9 cellular contexts compared by ENCODE assay signal in genomic region chr6:143098054-143098673, GRCh38. TPM values are rescaled to one million over a fixed set of nuclear protein-coding genes. Genes with fewer than 3 reads are reported as not detected.
DNase-seq lines count a peak whose midpoint lies in the region; ATAC-seq and TF ChIP-seq lines count a peak whose summit lies in the region.
"Had no signal": no experiment of that assay in that cellular context is flagged by ENCODE, and none has a peak within 500 bp of the region (broad histone marks: within the 10 kb centered on the region; RNA-seq: fewer than 3 reads in every experiment).

No MANE protein-coding gene starts in this region.

- 31 to 45% (median 41%) methylated on average over 2 of the region's 2 CpGs for WGBS in spleen, 5 donors

- no peak for TF ChIP-seq POLR2A in spleen (IDR thresholded peaks at IDR 0.05)

- peaks cover 11 to 30% (median 17%) of the 10 kb centered on the region in 6 donors for H3K4me1 ChIP-seq in spleen

- H3K27ac Mint-ChIP-seq in activated naive CD4-positive, alpha-beta T cell treated with anti-CD3 and anti-CD28 coated beads, Interleukin-2, amount 10 ng/mL, durations not matched to agents 7 days and 5 days, result no peak overlapping the region
- H3K27ac Mint-ChIP-seq: H9 had no signal

- CTCF ChIA-PET in activated naive CD4-positive, alpha-beta T cell treated with anti-CD3 and anti-CD28 coated beads, Interleukin-2, amount 10 ng/mL, durations not matched to agents 7 days and 5 days (lab: Charles Lee), result no interaction called here

- intact Hi-C loops in spleen (cut with DNase I; ENCODE audit: low total_unique reads), result no loop called here

- H3K27me3 ChIP-seq in spleen (replicated peaks in 1 of 7), result no peaks in the 10 kb centered on the region

- no peaks in the 10 kb centered on the region for H3K4me1 Mint-ChIP-seq in activated naive CD4-positive, alpha-beta T cell treated with anti-CD3 and anti-CD28 coated beads, Interleukin-2, amount 10 ng/mL, durations not matched to agents 7 days and 5 days

- H3K36me3 ChIP-seq in spleen, result no peaks in the 10 kb centered on the region

- peak overlapping the region; percentile 36 to 72 (median 64) for H3K27ac ChIP-seq in spleen

- ATAC-seq in HG02870 (IDR thresholded peaks at IDR 0.05; ENCODE audit: unreplicated experiment), result peak; percentile 94

- H3K27me3 Mint-ChIP-seq in activated naive CD4-positive, alpha-beta T cell treated with anti-CD3 and anti-CD28 coated beads, Interleukin-2, amount 10 ng/mL, durations not matched to agents 7 days and 5 days, result no peaks in the 10 kb centered on the region

- H3K4me3 ChIP-seq in spleen, result peak overlapping the region in 2 of 8 donors; percentile 5 to 18

- no peaks in the 10 kb centered on the region for H3K9me3 ChIP-seq in spleen

- peak; percentile 58 for DNase-seq in SIG-M5 treated with dmso at 0.1 percent for 504 hours (lab: John Stamatoyannopoulos, UW; ENCODE audit: unreplicated experiment)
- DNase-seq in SIG-M5 (lab: John Stamatoyannopoulos, UW), result no peak
- peak; percentile 80 for DNase-seq in NOMO-1 treated with dmso at 0.1 percent for 144 hours (lab: John Stamatoyannopoulos, UW; ENCODE audit: unreplicated experiment)
- no peak for DNase-seq in spleen
- no peak for DNase-seq in activated naive CD4-positive, alpha-beta T cell treated with anti-CD3 and anti-CD28 coated beads, Interleukin-2, amount 10 ng/mL, durations not matched to agents 7 days and 5 days
- no peak for DNase-seq in middle frontal gyrus (ENCODE audit: extremely low spot score, low spot score)
- no peak for DNase-seq in activated CD8-positive, alpha-beta memory T cell treated with anti-CD3 and anti-CD28 coated beads, Interleukin-2, amount 50 U/mL, for 48 hours
- DNase-seq: H9 had no signal

- H3K4me3 Mint-ChIP-seq in activated naive CD4-positive, alpha-beta T cell treated with anti-CD3 and anti-CD28 coated beads, Interleukin-2, amount 10 ng/mL, durations not matched to agents 7 days and 5 days, result no peak overlapping the region
- H3K4me3 Mint-ChIP-seq: H9 had no signal

- peaks cover 1% of the 10 kb centered on the region for H3K36me3 Mint-ChIP-seq in activated naive CD4-positive, alpha-beta T cell treated with anti-CD3 and anti-CD28 coated beads, Interleukin-2, amount 10 ng/mL, durations not matched to agents 7 days and 5 days

- H3K9me3 Mint-ChIP-seq in activated naive CD4-positive, alpha-beta T cell treated with anti-CD3 and anti-CD28 coated beads, Interleukin-2, amount 10 ng/mL, durations not matched to agents 7 days and 5 days, result no peaks in the 10 kb centered on the region
- H3K9me3 Mint-ChIP-seq: H9 had no signal

- no peak for TF ChIP-seq CTCF in spleen (IDR thresholded peaks at IDR 0.05 in 8 of 11, conservative IDR thresholded peaks at IDR 0.05 in 3 of 11)

RNA-seq across cellular contexts. Expression of gene AIG1, which starts 37.5 kb away (rescaled TPM):
- 10 to 100 TPM; 22.1 to 38.0 (median 34.0) TPM for total RNA-seq in spleen
- 10 to 100 TPM; 14.3 to 15.3 (median 15.2) TPM for polyA plus RNA-seq in spleen

Comparison
In these comparisons a context has a peak if more than half of its experiments do, and no peak if none do; other contexts are left out.
1. DNase-seq: peak in SIG-M5 treated with dmso at 0.1 percent for 504 hours (single experiment) and NOMO-1 treated with dmso at 0.1 percent for 144 hours (single experiment); none in SIG-M5 (single experiment), spleen (single experiment), activated naive CD4-positive, alpha-beta T cell treated with anti-CD3 and anti-CD28 coated beads, Interleukin-2, amount 10 ng/mL, durations not matched to agents 7 days and 5 days (single experiment), middle frontal gyrus (single experiment) and activated CD8-positive, alpha-beta memory T cell treated with anti-CD3 and anti-CD28 coated beads, Interleukin-2, amount 50 U/mL, for 48 hours (single experiment).